Comparison of ENCODE assay signal across 1 cellular context in the genomic region with DNA sequence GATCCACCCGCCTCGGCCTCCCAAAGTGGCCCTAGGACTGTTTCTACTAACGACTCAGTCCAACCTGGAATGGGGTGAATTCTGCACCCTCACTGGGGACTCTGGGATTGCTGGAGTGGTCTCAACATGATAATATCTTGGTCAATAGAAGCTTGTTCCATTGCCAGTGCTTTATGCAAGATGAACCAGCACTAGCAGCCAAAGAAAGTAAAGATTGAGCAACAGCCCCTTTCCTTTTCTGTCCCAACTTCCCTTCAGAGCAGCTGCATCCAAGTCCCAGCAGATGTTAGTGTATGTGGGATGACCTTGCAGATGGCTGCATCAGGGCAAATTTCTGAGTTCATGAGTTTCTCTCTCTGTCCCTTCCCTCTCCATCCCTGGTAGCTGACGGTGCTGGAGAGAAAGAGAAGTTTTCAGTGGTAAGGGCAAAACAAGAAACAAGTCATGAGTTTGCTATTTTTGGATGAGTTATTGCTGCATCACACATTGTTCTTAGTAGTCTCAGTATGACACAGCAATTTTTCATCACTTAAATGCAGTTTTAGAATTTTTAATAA.
TF ChIP-seq lines count a peak whose summit lies in the region.

No MANE protein-coding gene starts in this region.

TF ChIP-seq in SK-N-SH treated with all-trans-retinoic acid at 6 μM for 48 hours, 23 proteins besides CTCF, POLR2A, EP300 and RAD21 (continued from another document):
- no peak for TF ChIP-seq ESRRG (CRISPR knock-in tag; IDR thresholded peaks at IDR 0.05)
